Comparison of ENCODE assay signal across 1 cellular context in the genomic region with DNA sequence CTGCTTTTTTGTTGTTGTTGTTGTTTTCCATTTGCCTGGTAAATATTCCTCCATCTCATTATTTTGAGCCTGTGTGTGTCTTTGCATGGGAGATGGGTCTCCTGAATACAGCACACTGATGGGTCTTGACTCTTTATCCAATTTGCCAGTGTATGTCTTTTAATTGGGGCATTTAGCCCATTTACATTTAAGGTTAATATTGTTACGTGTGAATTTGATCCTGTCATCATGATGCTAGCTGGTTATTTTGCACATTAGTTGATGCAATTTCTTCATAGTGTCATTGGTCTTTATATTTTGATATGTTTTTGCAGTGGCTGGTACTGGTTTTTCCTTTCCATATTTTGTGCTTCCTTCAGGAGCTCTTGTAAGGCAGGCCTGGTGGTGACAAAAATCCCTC.
TF ChIP-seq lines count a peak whose summit lies in the region.
"Not testable (repeated sequence)": the region's sequence is repeated elsewhere in the genome, so short reads cannot be mapped to it uniquely, and the experiment has no call there.

No MANE protein-coding gene starts in this region.

- H3K4me3 ChIP-seq in HEK293 (ENCODE audit: low read depth, low read length): not testable (repeated sequence)

- H3K27ac ChIP-seq in HEK293 (ENCODE audit: extremely low read depth, low read depth, low read length): not testable (repeated sequence)

- not testable (repeated sequence) for H3K4me1 ChIP-seq in HEK293 (ENCODE audit: control insufficient read depth, insufficient read depth, low read length)

- H3K36me3 ChIP-seq in HEK293 (ENCODE audit: control insufficient read depth in 2 of 2, insufficient read depth in 1 of 2, low read length in 2 of 2): peaks cover 15 to 20% of the 10 kb centered on the region in 2 experiments

- H3K9me3 ChIP-seq in HEK293 (ENCODE audit: control insufficient read depth, insufficient read depth, low read depth, low read length): not testable (repeated sequence)

- CTCF ChIA-PET in HEK293 (lab: Yijun Ruan, JAX): not testable (repeated sequence)

- POLR2A ChIA-PET in HEK293 (lab: Yijun Ruan, JAX): not testable (repeated sequence)

- not testable (repeated sequence) for TF ChIP-seq CTCF in HEK293 (tag by site-specific recombination; IDR thresholded peaks at IDR 0.05)

TF ChIP-seq in HEK293, 187 proteins besides CTCF, POLR2A, EP300 and RAD21:
- TF ChIP-seq ZNF558 (tag by site-specific recombination; IDR thresholded peaks at IDR 0.05) (peak; percentile 67), ZNF529 (tag by site-specific recombination; IDR thresholded peaks at IDR 0.05; ENCODE audit: insufficient replicate concordance) (peak; percentile 64)
TF ChIP-seq in HEK293: peak in this region for 2; not testable (repeated sequence) for 185.
